ENCODE assay signal across 30 cellular contexts in genomic region chr22:40758390-40758789, GRCh38.
DNase-seq lines count a peak whose midpoint lies in the region; ATAC-seq and TF ChIP-seq lines count a peak whose summit lies in the region.
"Had no signal": no experiment of that assay in that cellular context is flagged by ENCODE, and none has a peak within 500 bp of the region (broad histone marks: within the 10 kb centered on the region; RNA-seq: fewer than 3 reads in every experiment).

No MANE protein-coding gene starts in this region.

- WGBS in esophagus squamous epithelium, 2 donors: 38 to 56% methylated on average over 3 of the region's 3 CpGs

- peak overlapping the region; percentile 14; the same call in 1 of the 2 replicates for H3K4me3 ChIP-seq in PC-3 (ENCODE audit: low read length)
- H3K4me3 ChIP-seq in esophagus squamous epithelium: no peak overlapping the region
- H3K4me3 ChIP-seq: ascending aorta, smooth muscle cell, stomach, tibial artery had no signal

- no peaks in the 10 kb centered on the region for H3K36me3 ChIP-seq in PC-3 (ENCODE audit: low read depth, low read length)
- no peaks in the 10 kb centered on the region for H3K36me3 ChIP-seq in esophagus squamous epithelium
- H3K36me3 ChIP-seq: ascending aorta, BE2C, stomach, tibial artery had no signal

- no peaks in the 10 kb centered on the region for H3K9me2 ChIP-seq in PC-3 (replicated peaks; ENCODE audit: low read length)

- ATAC-seq in PC-3 (peak; percentile 88), GM21528 (IDR thresholded peaks at IDR 0.05; ENCODE audit: low FRiP score, unreplicated experiment) (no peak)
- ATAC-seq: activated CD4-positive, alpha-beta T cell treated with anti-CD3 and anti-CD28 coated beads for 36 hours; naive thymus-derived CD8-positive, alpha-beta T cell had no signal

- DNase-seq in NCI-H82 (lab: John Stamatoyannopoulos, UW) (peak; percentile 9), NCI-H82 treated with DMSO at 0.1 percent for 48 hours (lab: John Stamatoyannopoulos, UW; ENCODE audit: unreplicated experiment) (no peak), PC-3 (peak; percentile 63), esophagus squamous epithelium (lab: John Stamatoyannopoulos, UW) (no peak), AG08395 (ENCODE audit: low spot score) (no peak), OCI-M2 (lab: John Stamatoyannopoulos, UW; ENCODE audit: unreplicated experiment) (no peak), posterior vena cava (ENCODE audit: low spot score) (no peak)
- DNase-seq: activated CD4-positive, alpha-beta T cell treated with anti-CD3 and anti-CD28 coated beads for 36 hours; activated gamma-delta T cell; activated naive CD8-positive, alpha-beta T cell treated with anti-CD3 and anti-CD28 coated beads, Interleukin-2, amount 10 ng/mL, durations not matched to agents 7 days and 5 days; activated T-cell treated with anti-CD3 and anti-CD28 coated beads, Interleukin-2, amount 50 U/mL, for 1 hour; BE2C; caudate nucleus; cortex of kidney; DMS79; endodermal cell; GF-D8; H9; hypothalamus; midbrain; naive thymus-derived CD8-positive, alpha-beta T cell; NCI-H1105; NCI-H2029 treated with DMSO at 0.1 percent for 48 hours; stimulated activated CD4-positive, alpha-beta T cell treated with anti-CD3 and anti-CD28 coated beads, Interleukin-2, amount 100 ng/mL, for 24 hours; stomach; T-helper 1 cell; tibial artery had no signal

- no peaks in the 10 kb centered on the region for H3K27me3 ChIP-seq in PC-3 (ENCODE audit: low read length)
- H3K27me3 ChIP-seq in esophagus squamous epithelium: no peaks in the 10 kb centered on the region
- H3K27me3 ChIP-seq: ascending aorta, BE2C, stomach, tibial artery had no signal

- no TSS peak for BruUV-seq in PC-3 (replicated peaks; lab: Mats Ljungman, UMichigan)

- H3F3A ChIP-seq in PC-3 (ENCODE audit: low read length, unreplicated experiment): no peaks in the 10 kb centered on the region

- H4K20me1 ChIP-seq in PC-3 (ENCODE audit: low read length): no peaks in the 10 kb centered on the region

- CTCF ChIA-PET in PC-3 (lab: Charles Lee): no interaction called here

- intact Hi-C loops in PC-3 (cut with micrococcal nuclease) (no loop called here), esophagus squamous epithelium (cut with DNase I) (no loop called here), posterior vena cava (cut with DNase I) (loop anchor here (5.0 kb wide), 1 partner anchor 76 kb away; no protein-coding TSS in a partner anchor)

- H3K27ac ChIP-seq in PC-3 (ENCODE audit: low read length) (peak overlapping the region; percentile 39), esophagus squamous epithelium (peak overlapping the region; percentile 64 to 81 (median 72))
- H3K27ac ChIP-seq: ascending aorta, stomach, tibial artery had no signal

- peak overlapping the region; percentile 61 for H3K4me2 ChIP-seq in PC-3 (ENCODE audit: low read length)
- H3K4me2 ChIP-seq: smooth muscle cell had no signal

- no peaks in the 10 kb centered on the region for H3K79me2 ChIP-seq in PC-3 (ENCODE audit: low read length)

- no peak for TF ChIP-seq POLR2A in esophagus squamous epithelium (IDR thresholded peaks at IDR 0.05)

- H3K9ac ChIP-seq in PC-3 (ENCODE audit: low read length): no peak overlapping the region

- H3K4me1 ChIP-seq in PC-3 (ENCODE audit: insufficient read depth, low read length): peaks cover 25% of the 10 kb centered on the region
- H3K4me1 ChIP-seq in esophagus squamous epithelium: peaks cover 10 to 51% (median 21%) of the 10 kb centered on the region in 3 donors
- H3K4me1 ChIP-seq: ascending aorta, BE2C, stomach had no signal

- no peak for TF ChIP-seq CTCF in PC-3 (conservative IDR thresholded peaks at IDR 0.05; ENCODE audit: low read depth, low read length)
- no peak for TF ChIP-seq CTCF in esophagus squamous epithelium (IDR thresholded peaks at IDR 0.05)

- no peaks in the 10 kb centered on the region for H3K9me3 ChIP-seq in PC-3 (ENCODE audit: low read length)
- no peaks in the 10 kb centered on the region for H3K9me3 ChIP-seq in esophagus squamous epithelium
- H3K9me3 ChIP-seq: ascending aorta, BE2C, stomach, tibial artery had no signal

- POLR2A ChIA-PET in PC-3 (lab: Charles Lee; ENCODE audit: unreplicated experiment): no interaction called here

- H2AFZ ChIP-seq in PC-3 (ENCODE audit: low read length): 0 out of 2 replicates have a peak overlapping the region, but pooled peaks have one; percentile 32

Comparison
In these comparisons a context has a peak if more than half of its experiments do, and no peak if none do; other contexts are left out.
1. DNase-seq: peak in NCI-H82 (single experiment) and PC-3 (single experiment); none in NCI-H82 treated with DMSO at 0.1 percent for 48 hours (single experiment), esophagus squamous epithelium (single experiment), AG08395 (single experiment), OCI-M2 (single experiment) and posterior vena cava (single experiment).
2. intact Hi-C loops: an anchor here in posterior vena cava (5.0 kb wide); none called in PC-3 and esophagus squamous epithelium.